Comparison of ENCODE assay signal across 1 cellular context in the genomic region with DNA sequence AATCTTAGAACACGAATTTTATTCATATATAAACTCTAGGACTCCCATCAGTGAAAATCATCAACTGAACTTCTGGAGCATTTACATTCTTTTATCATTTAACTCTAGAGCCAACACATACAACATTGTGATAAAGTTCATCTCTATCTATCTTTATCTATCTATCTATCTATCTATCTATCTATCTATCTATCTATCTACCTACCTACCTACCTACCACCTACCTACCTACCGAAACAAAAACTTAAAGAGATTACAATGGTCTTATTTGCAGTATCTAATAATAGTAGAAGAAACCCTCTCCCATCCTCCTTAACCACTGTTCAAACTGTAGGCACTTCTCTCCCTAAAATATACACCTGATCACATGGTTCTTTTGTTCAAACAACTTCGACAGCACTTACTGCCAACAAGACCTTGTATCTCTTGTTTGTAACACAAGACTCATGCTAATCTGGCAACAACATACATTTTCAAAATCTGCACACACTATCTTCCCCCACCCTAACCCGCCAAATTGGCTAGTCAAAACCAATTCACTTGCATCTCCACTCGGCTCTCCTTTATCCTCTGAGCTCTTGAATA.
A peak's percentile ranks its signal among the peaks of the same experiment; 100 is the strongest.
TF ChIP-seq lines count a peak whose summit lies in the region.

No MANE protein-coding gene starts in this region.

TF ChIP-seq in K562, 482 proteins besides CTCF, POLR2A, EP300 and RAD21 (continued from another document):
- TF ChIP-seq, protein P1, sequence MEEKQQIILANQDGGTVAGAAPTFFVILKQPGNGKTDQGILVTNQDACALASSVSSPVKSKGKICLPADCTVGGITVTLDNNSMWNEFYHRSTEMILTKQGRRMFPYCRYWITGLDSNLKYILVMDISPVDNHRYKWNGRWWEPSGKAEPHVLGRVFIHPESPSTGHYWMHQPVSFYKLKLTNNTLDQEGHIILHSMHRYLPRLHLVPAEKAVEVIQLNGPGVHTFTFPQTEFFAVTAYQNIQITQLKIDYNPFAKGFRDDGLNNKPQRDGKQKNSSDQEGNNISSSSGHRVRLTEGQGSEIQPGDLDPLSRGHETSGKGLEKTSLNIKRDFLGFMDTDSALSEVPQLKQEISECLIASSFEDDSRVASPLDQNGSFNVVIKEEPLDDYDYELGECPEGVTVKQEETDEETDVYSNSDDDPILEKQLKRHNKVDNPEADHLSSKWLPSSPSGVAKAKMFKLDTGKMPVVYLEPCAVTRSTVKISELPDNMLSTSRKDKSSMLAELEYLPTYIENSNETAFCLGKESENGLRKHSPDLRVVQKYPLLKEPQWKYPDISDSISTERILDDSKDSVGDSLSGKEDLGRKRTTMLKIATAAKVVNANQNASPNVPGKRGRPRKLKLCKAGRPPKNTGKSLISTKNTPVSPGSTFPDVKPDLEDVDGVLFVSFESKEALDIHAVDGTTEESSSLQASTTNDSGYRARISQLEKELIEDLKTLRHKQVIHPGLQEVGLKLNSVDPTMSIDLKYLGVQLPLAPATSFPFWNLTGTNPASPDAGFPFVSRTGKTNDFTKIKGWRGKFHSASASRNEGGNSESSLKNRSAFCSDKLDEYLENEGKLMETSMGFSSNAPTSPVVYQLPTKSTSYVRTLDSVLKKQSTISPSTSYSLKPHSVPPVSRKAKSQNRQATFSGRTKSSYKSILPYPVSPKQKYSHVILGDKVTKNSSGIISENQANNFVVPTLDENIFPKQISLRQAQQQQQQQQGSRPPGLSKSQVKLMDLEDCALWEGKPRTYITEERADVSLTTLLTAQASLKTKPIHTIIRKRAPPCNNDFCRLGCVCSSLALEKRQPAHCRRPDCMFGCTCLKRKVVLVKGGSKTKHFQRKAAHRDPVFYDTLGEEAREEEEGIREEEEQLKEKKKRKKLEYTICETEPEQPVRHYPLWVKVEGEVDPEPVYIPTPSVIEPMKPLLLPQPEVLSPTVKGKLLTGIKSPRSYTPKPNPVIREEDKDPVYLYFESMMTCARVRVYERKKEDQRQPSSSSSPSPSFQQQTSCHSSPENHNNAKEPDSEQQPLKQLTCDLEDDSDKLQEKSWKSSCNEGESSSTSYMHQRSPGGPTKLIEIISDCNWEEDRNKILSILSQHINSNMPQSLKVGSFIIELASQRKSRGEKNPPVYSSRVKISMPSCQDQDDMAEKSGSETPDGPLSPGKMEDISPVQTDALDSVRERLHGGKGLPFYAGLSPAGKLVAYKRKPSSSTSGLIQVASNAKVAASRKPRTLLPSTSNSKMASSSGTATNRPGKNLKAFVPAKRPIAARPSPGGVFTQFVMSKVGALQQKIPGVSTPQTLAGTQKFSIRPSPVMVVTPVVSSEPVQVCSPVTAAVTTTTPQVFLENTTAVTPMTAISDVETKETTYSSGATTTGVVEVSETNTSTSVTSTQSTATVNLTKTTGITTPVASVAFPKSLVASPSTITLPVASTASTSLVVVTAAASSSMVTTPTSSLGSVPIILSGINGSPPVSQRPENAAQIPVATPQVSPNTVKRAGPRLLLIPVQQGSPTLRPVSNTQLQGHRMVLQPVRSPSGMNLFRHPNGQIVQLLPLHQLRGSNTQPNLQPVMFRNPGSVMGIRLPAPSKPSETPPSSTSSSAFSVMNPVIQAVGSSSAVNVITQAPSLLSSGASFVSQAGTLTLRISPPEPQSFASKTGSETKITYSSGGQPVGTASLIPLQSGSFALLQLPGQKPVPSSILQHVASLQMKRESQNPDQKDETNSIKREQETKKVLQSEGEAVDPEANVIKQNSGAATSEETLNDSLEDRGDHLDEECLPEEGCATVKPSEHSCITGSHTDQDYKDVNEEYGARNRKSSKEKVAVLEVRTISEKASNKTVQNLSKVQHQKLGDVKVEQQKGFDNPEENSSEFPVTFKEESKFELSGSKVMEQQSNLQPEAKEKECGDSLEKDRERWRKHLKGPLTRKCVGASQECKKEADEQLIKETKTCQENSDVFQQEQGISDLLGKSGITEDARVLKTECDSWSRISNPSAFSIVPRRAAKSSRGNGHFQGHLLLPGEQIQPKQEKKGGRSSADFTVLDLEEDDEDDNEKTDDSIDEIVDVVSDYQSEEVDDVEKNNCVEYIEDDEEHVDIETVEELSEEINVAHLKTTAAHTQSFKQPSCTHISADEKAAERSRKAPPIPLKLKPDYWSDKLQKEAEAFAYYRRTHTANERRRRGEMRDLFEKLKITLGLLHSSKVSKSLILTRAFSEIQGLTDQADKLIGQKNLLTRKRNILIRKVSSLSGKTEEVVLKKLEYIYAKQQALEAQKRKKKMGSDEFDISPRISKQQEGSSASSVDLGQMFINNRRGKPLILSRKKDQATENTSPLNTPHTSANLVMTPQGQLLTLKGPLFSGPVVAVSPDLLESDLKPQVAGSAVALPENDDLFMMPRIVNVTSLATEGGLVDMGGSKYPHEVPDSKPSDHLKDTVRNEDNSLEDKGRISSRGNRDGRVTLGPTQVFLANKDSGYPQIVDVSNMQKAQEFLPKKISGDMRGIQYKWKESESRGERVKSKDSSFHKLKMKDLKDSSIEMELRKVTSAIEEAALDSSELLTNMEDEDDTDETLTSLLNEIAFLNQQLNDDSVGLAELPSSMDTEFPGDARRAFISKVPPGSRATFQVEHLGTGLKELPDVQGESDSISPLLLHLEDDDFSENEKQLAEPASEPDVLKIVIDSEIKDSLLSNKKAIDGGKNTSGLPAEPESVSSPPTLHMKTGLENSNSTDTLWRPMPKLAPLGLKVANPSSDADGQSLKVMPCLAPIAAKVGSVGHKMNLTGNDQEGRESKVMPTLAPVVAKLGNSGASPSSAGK (IDR thresholded peaks at IDR 0.05) = 0 out of 2 replicates have a peak, but pooled peaks have one; percentile 13
- TF ChIP-seq, protein P2, sequence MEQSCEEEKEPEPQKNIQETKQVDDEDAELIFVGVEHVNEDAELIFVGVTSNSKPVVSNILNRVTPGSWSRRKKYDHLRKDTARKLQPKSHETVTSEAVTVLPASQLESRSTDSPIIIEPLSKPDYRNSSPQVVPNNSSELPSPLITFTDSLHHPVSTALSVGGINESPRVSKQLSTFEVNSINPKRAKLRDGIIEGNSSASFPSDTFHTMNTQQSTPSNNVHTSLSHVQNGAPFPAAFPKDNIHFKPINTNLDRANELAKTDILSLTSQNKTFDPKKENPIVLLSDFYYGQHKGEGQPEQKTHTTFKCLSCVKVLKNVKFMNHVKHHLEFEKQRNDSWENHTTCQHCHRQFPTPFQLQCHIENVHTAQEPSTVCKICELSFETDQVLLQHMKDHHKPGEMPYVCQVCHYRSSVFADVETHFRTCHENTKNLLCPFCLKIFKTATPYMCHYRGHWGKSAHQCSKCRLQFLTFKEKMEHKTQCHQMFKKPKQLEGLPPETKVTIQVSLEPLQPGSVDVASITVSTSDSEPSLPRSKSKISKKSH (CRISPR knock-in tag; IDR thresholded peaks at IDR 0.05) = no peak
- no peak for TF ChIP-seq GTF2A2 (tag; IDR thresholded peaks at IDR 0.05)
- 0 out of 2 replicates have a peak, but pooled peaks have one; percentile 10 for TF ChIP-seq GATA2 (CRISPR knock-in tag; IDR thresholded peaks at IDR 0.05)
- no peak for TF ChIP-seq ZKSCAN3 (CRISPR knock-in tag; IDR thresholded peaks at IDR 0.05)
- peak; percentile 76; the same call in 1 of the 2 replicates for TF ChIP-seq ZEB2 (IDR thresholded peaks at IDR 0.05)
- TF ChIP-seq SMARCE1 (IDR thresholded peaks at IDR 0.05) = no peak
- no peak for TF ChIP-seq ZNF316 (IDR thresholded peaks at IDR 0.05)
- no peak for TF ChIP-seq SMARCC2 (IDR thresholded peaks at IDR 0.05; ENCODE audit: low read depth)
- TF ChIP-seq PURB (CRISPR knock-in tag; IDR thresholded peaks at IDR 0.05; ENCODE audit: low read depth) = no peak
- peak; percentile 14; the same call in 1 of the 2 replicates for TF ChIP-seq CTBP1 (IDR thresholded peaks at IDR 0.05; ENCODE audit: borderline replicate concordance)
- peak; percentile 24; the same call in 1 of the 2 replicates for TF ChIP-seq ARID1B (IDR thresholded peaks at IDR 0.05)
- TF ChIP-seq, protein P3, sequence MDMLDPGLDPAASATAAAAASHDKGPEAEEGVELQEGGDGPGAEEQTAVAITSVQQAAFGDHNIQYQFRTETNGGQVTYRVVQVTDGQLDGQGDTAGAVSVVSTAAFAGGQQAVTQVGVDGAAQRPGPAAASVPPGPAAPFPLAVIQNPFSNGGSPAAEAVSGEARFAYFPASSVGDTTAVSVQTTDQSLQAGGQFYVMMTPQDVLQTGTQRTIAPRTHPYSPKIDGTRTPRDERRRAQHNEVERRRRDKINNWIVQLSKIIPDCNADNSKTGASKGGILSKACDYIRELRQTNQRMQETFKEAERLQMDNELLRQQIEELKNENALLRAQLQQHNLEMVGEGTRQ (CRISPR knock-in tag; IDR thresholded peaks at IDR 0.05) = no peak
- TF ChIP-seq TAF15 (IDR thresholded peaks at IDR 0.05; ENCODE audit: low read depth, low read length) = no peak
- TF ChIP-seq, protein P4, sequence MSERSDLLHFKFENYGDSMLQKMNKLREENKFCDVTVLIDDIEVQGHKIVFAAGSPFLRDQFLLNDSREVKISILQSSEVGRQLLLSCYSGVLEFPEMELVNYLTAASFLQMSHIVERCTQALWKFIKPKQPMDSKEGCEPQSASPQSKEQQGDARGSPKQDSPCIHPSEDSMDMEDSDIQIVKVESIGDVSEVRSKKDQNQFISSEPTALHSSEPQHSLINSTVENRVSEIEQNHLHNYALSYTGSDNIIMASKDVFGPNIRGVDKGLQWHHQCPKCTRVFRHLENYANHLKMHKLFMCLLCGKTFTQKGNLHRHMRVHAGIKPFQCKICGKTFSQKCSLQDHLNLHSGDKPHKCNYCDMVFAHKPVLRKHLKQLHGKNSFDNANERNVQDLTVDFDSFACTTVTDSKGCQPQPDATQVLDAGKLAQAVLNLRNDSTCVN (CRISPR knock-in tag; IDR thresholded peaks at IDR 0.05) = no peak
- TF ChIP-seq SIN3B (IDR thresholded peaks at IDR 0.05; ENCODE audit: low read depth) = no peak
- no peak for TF ChIP-seq SRSF3 (IDR thresholded peaks at IDR 0.05; ENCODE audit: insufficient read depth, low read length)
- TF ChIP-seq EP400 (IDR thresholded peaks at IDR 0.05) = no peak
- no peak for TF ChIP-seq OTX1 (CRISPR knock-in tag; IDR thresholded peaks at IDR 0.05)
- TF ChIP-seq RBM17 (IDR thresholded peaks at IDR 0.05; ENCODE audit: borderline replicate concordance, low read depth, low read length) = no peak
- TF ChIP-seq ZNF445 (CRISPR knock-in tag; IDR thresholded peaks at IDR 0.05; ENCODE audit: low read depth) = no peak
- no peak for TF ChIP-seq GATAD2A (IDR thresholded peaks at IDR 0.05)
- TF ChIP-seq SOX6 (IDR thresholded peaks at IDR 0.05) = peak; percentile 42; the same call in 1 of the 2 replicates
- TF ChIP-seq GATAD2B (IDR thresholded peaks at IDR 0.05; ENCODE audit: borderline replicate concordance) = no peak
- 0 out of 4 replicates have a peak, but pooled peaks of 1 of the 2 experiments have one; percentile 9 for TF ChIP-seq KDM1A (IDR thresholded peaks at IDR 0.05)
- TF ChIP-seq POLR2B (IDR thresholded peaks at IDR 0.05; ENCODE audit: low read depth, partially characterized antibody) = peak; percentile 22
- TF ChIP-seq NRF1 (conservative IDR thresholded peaks at IDR 0.05 in 1 of 2, IDR thresholded peaks at IDR 0.05 in 1 of 2) = no peak
- no peak for TF ChIP-seq ZNF212 (CRISPR knock-in tag; IDR thresholded peaks at IDR 0.05)
- TF ChIP-seq PHF8 (IDR thresholded peaks at IDR 0.05; ENCODE audit: borderline replicate concordance, low read length) = no peak
- TF ChIP-seq, protein P5, sequence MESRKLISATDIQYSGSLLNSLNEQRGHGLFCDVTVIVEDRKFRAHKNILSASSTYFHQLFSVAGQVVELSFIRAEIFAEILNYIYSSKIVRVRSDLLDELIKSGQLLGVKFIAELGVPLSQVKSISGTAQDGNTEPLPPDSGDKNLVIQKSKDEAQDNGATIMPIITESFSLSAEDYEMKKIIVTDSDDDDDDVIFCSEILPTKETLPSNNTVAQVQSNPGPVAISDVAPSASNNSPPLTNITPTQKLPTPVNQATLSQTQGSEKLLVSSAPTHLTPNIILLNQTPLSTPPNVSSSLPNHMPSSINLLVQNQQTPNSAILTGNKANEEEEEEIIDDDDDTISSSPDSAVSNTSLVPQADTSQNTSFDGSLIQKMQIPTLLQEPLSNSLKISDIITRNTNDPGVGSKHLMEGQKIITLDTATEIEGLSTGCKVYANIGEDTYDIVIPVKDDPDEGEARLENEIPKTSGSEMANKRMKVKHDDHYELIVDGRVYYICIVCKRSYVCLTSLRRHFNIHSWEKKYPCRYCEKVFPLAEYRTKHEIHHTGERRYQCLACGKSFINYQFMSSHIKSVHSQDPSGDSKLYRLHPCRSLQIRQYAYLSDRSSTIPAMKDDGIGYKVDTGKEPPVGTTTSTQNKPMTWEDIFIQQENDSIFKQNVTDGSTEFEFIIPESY (CRISPR knock-in tag; IDR thresholded peaks at IDR 0.05) = peak; percentile 56; the same call in 1 of the 2 replicates
- TF ChIP-seq U2AF1 (optimal IDR thresholded peaks at IDR 0.05; ENCODE audit: low read depth, low read length) = no peak
- TF ChIP-seq RNF2 (IDR thresholded peaks at IDR 0.05) = no peak
- TF ChIP-seq, protein P6, sequence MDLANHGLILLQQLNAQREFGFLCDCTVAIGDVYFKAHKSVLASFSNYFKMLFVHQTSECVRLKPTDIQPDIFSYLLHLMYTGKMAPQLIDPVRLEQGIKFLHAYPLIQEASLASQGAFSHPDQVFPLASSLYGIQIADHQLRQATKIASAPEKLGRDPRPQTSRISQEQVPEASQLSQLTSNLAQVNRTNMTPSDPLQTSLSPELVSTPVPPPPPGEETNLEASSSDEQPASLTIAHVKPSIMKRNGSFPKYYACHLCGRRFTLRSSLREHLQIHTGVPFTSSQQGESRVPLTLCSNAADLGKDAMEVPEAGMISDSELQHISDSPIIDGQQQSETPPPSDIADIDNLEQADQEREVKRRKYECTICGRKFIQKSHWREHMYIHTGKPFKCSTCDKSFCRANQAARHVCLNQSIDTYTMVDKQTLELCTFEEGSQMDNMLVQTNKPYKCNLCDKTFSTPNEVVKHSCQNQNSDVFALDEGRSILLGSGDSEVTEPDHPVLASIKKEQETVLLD (IDR thresholded peaks at IDR 0.05) = peak; percentile 68; the same call in 1 of the 2 replicates
- TF ChIP-seq, protein P7, sequence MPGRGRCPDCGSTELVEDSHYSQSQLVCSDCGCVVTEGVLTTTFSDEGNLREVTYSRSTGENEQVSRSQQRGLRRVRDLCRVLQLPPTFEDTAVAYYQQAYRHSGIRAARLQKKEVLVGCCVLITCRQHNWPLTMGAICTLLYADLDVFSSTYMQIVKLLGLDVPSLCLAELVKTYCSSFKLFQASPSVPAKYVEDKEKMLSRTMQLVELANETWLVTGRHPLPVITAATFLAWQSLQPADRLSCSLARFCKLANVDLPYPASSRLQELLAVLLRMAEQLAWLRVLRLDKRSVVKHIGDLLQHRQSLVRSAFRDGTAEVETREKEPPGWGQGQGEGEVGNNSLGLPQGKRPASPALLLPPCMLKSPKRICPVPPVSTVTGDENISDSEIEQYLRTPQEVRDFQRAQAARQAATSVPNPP (IDR thresholded peaks at IDR 0.05; ENCODE audit: borderline replicate concordance, insufficient read depth, insufficient read length) = no peak
- TF ChIP-seq DACH1 (IDR thresholded peaks at IDR 0.05; ENCODE audit: partially characterized antibody) = peak; percentile 97
- TF ChIP-seq, protein P8, sequence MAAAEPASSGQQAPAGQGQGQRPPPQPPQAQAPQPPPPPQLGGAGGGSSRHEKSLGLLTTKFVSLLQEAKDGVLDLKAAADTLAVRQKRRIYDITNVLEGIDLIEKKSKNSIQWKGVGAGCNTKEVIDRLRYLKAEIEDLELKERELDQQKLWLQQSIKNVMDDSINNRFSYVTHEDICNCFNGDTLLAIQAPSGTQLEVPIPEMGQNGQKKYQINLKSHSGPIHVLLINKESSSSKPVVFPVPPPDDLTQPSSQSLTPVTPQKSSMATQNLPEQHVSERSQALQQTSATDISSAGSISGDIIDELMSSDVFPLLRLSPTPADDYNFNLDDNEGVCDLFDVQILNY (CRISPR knock-in tag; IDR thresholded peaks at IDR 0.05) = no peak
- peak in 1 of 2 experiments; percentile 21; a peak in 1 of 4 replicates for TF ChIP-seq RCOR1 (IDR thresholded peaks at IDR 0.05; ENCODE audit: borderline replicate concordance in 1 of 2, low read depth in 2 of 2, low read length in 2 of 2)
- TF ChIP-seq CBX5 (IDR thresholded peaks at IDR 0.05; ENCODE audit: borderline replicate concordance, low read depth) = no peak
